12 cellular contexts compared by ENCODE assay signal in genomic region chr7:116355423-116355765, GRCh38.
A peak's percentile ranks its signal among the peaks of the same experiment; 100 is the strongest.
DNase-seq lines count a peak whose midpoint lies in the region; ATAC-seq and TF ChIP-seq lines count a peak whose summit lies in the region.
"Had no signal": no experiment of that assay in that cellular context is flagged by ENCODE, and none has a peak within 500 bp of the region (broad histone marks: within the 10 kb centered on the region; RNA-seq: fewer than 3 reads in every experiment).

No MANE protein-coding gene starts in this region.

- WGBS in thyroid gland, 2 donors, result 25 to 26% methylated on average over 3 of the region's 3 CpGs

- peaks cover 3 to 5% of the 10 kb centered on the region in 2 donors for H3K4me1 Mint-ChIP-seq in stimulated activated naive B cell treated with anti-CD40 and anti-IgM and Interleukin-4, amounts not matched to agents 10 μg/mL and 1 μg/mL and 100 μg/mL, for 72 hours
- H3K4me1 Mint-ChIP-seq in activated T-cell treated with anti-CD3 and anti-CD28 coated beads, Interleukin-2, amount 50 U/mL, for 72 hours (ENCODE audit: low read depth), result no peaks in the 10 kb centered on the region

- H3K27me3 ChIP-seq in Panc1 (ENCODE audit: control insufficient read depth, insufficient read depth, low read length) (no peaks in the 10 kb centered on the region), colonic mucosa (no peaks in the 10 kb centered on the region), muscle layer of colon (ENCODE audit: control insufficient read depth in 1 of 2, insufficient read depth in 2 of 2, low read length in 2 of 2) (no peaks in the 10 kb centered on the region), thyroid gland (no peaks in the 10 kb centered on the region)

- no peak overlapping the region for H3K4me3 Mint-ChIP-seq in stimulated activated naive B cell treated with anti-CD40 and anti-IgM and Interleukin-4, amounts not matched to agents 10 μg/mL and 1 μg/mL and 100 μg/mL, for 72 hours
- H3K4me3 Mint-ChIP-seq in activated T-cell treated with anti-CD3 and anti-CD28 coated beads, Interleukin-2, amount 50 U/mL, for 72 hours, result no peak overlapping the region
- H3K4me3 Mint-ChIP-seq: H9 had no signal

- in situ Hi-C loops in Panc1 (cut with HindIII; ENCODE audit: low pct_unique_long_range_greater_than_20kb, low sequenced_read_pairs), result no loop called here

- no peak for DNase-seq in Panc1 (ENCODE audit: low read depth, low spot score)
- no peak for DNase-seq in colonic mucosa
- DNase-seq in thyroid gland, result no peak
- no peak for DNase-seq in stimulated activated naive B cell treated with anti-CD40 and anti-IgM and Interleukin-4, amounts not matched to agents 10 μg/mL and 1 μg/mL and 100 μg/mL, for 72 hours
- DNase-seq in activated T-cell treated with anti-CD3 and anti-CD28 coated beads, Interleukin-2, amount 50 U/mL, for 72 hours, result no peak
- no peak for DNase-seq in NCI-H1048 (lab: John Stamatoyannopoulos, UW)
- DNase-seq in NCI-H2227 treated with DMSO at 0.1 percent for 48 hours (lab: John Stamatoyannopoulos, UW), result no peak
- DNase-seq: activated CD8-positive, alpha-beta memory T cell treated with anti-CD3 and anti-CD28 coated beads, Interleukin-2, amount 50 U/mL, for 4 hours; amygdala had no signal

- POLR2A ChIA-PET in Panc1 (lab: Charles Lee), result no interaction called here

- TF ChIP-seq CTCF in Panc1 (IDR thresholded peaks at IDR 0.05) (no peak), colonic mucosa (IDR thresholded peaks at IDR 0.05) (no peak), thyroid gland (IDR thresholded peaks at IDR 0.05) (no peak)

- no peak for TF ChIP-seq POLR2A in thyroid gland (IDR thresholded peaks at IDR 0.05)

- peak overlapping the region; percentile 12 to 49 for H3K4me3 ChIP-seq in Panc1 (ENCODE audit: low read depth in 2 of 2, low read length in 2 of 2)
- no peak overlapping the region for H3K4me3 ChIP-seq in colonic mucosa
- H3K4me3 ChIP-seq in muscle layer of colon (ENCODE audit: low read depth in 1 of 2, low read length in 2 of 2), result peak overlapping the region in 1 of 2 donors; percentile 43
- H3K4me3 ChIP-seq in thyroid gland (replicated peaks in 1 of 3), result no peak overlapping the region

- H3K9ac ChIP-seq in colonic mucosa (ENCODE audit: low read depth in 2 of 2, low read length in 2 of 2), result no peak overlapping the region
- H3K9ac ChIP-seq in muscle layer of colon (ENCODE audit: low read length), result no peak overlapping the region
- H3K9ac ChIP-seq: KMS-11 had no signal

- no peak overlapping the region for H3K27ac Mint-ChIP-seq in stimulated activated naive B cell treated with anti-CD40 and anti-IgM and Interleukin-4, amounts not matched to agents 10 μg/mL and 1 μg/mL and 100 μg/mL, for 72 hours
- H3K27ac Mint-ChIP-seq in activated T-cell treated with anti-CD3 and anti-CD28 coated beads, Interleukin-2, amount 50 U/mL, for 72 hours, result no peak overlapping the region

- TSS peak; percentile 94 for BruUV-seq in Panc1 (replicated peaks; lab: Mats Ljungman, UMichigan)

- H3K9me3 ChIP-seq in Panc1 (ENCODE audit: control insufficient read depth, insufficient read depth, low read depth, low read length), result peaks cover 16% of the 10 kb centered on the region; the same call in 1 of the 2 replicates
- H3K9me3 ChIP-seq in colonic mucosa, result no peaks in the 10 kb centered on the region
- H3K9me3 ChIP-seq in muscle layer of colon (ENCODE audit: low read length), result no peaks in the 10 kb centered on the region
- H3K9me3 ChIP-seq in thyroid gland, result no peaks in the 10 kb centered on the region

- no peaks in the 10 kb centered on the region for H3K9me3 Mint-ChIP-seq in stimulated activated naive B cell treated with anti-CD40 and anti-IgM and Interleukin-4, amounts not matched to agents 10 μg/mL and 1 μg/mL and 100 μg/mL, for 72 hours
- H3K9me3 Mint-ChIP-seq in activated T-cell treated with anti-CD3 and anti-CD28 coated beads, Interleukin-2, amount 50 U/mL, for 72 hours, result no peaks in the 10 kb centered on the region
- H3K9me3 Mint-ChIP-seq: H9 had no signal

- peaks cover 49% of the 10 kb centered on the region for H3K4me1 ChIP-seq in Panc1 (ENCODE audit: control insufficient read depth, insufficient read depth, low read length)
- no peaks in the 10 kb centered on the region for H3K4me1 ChIP-seq in colonic mucosa
- peaks cover 53% of the 10 kb centered on the region for H3K4me1 ChIP-seq in muscle layer of colon (ENCODE audit: insufficient read depth, low read length)
- H3K4me1 ChIP-seq in thyroid gland, result peaks cover 56% of the 10 kb centered on the region in 2 donors

- H3K36me3 Mint-ChIP-seq in stimulated activated naive B cell treated with anti-CD40 and anti-IgM and Interleukin-4, amounts not matched to agents 10 μg/mL and 1 μg/mL and 100 μg/mL, for 72 hours, result no peaks in the 10 kb centered on the region
- H3K36me3 Mint-ChIP-seq in activated T-cell treated with anti-CD3 and anti-CD28 coated beads, Interleukin-2, amount 50 U/mL, for 72 hours (ENCODE audit: insufficient read depth in 2 of 2), result no peaks in the 10 kb centered on the region

- peak; percentile 13 for ATAC-seq in Panc1
- no peak for ATAC-seq in stimulated activated naive B cell treated with anti-CD40 and anti-IgM and Interleukin-4, amounts not matched to agents 10 μg/mL and 1 μg/mL and 100 μg/mL, for 72 hours (replicated peaks)
- ATAC-seq in activated T-cell treated with anti-CD3 and anti-CD28 coated beads, Interleukin-2, amount 50 U/mL, for 72 hours (replicated peaks in 1 of 2), result no peak

- H3K36me3 ChIP-seq in Panc1 (ENCODE audit: control insufficient read depth, insufficient read depth, low read length) (no peaks in the 10 kb centered on the region), colonic mucosa (no peaks in the 10 kb centered on the region), muscle layer of colon (ENCODE audit: insufficient read depth, low read length) (no peaks in the 10 kb centered on the region), thyroid gland (no peaks in the 10 kb centered on the region)

- H3K27ac ChIP-seq in Panc1 (ENCODE audit: low read length) (peak overlapping the region; percentile 100), colonic mucosa (peak overlapping the region; percentile 52), muscle layer of colon (ENCODE audit: low read depth, low read length) (peak overlapping the region; percentile 78), thyroid gland (peak overlapping the region; percentile 93 to 97 (median 96))
- H3K27ac ChIP-seq: KMS-11 had no signal

- intact Hi-C loops in Panc1 (cut with micrococcal nuclease; ENCODE audit: unreplicated experiment), result loop anchor here (2.0 to 10.0 kb wide), 6 partner anchors 83 to 229 kb away; partner anchors contain the start of gene CAV2
- intact Hi-C loops in colonic mucosa (cut with DNase I), result no loop called here
- intact Hi-C loops in thyroid gland (cut with DNase I), result loop anchor here (10.0 kb wide), 2 partner anchors 81 to 169 kb away; partner anchors contain the start of gene CAV1

- CTCF ChIA-PET in Panc1 (lab: Charles Lee), result no interaction called here

- peaks cover 7 to 8% of the 10 kb centered on the region in 2 donors for H3K27me3 Mint-ChIP-seq in stimulated activated naive B cell treated with anti-CD40 and anti-IgM and Interleukin-4, amounts not matched to agents 10 μg/mL and 1 μg/mL and 100 μg/mL, for 72 hours
- H3K27me3 Mint-ChIP-seq in activated T-cell treated with anti-CD3 and anti-CD28 coated beads, Interleukin-2, amount 50 U/mL, for 72 hours (ENCODE audit: low read depth), result peaks cover 15% of the 10 kb centered on the region

Comparison
In these comparisons a context has a peak if more than half of its experiments do, and no peak if none do; other contexts are left out.
1. H3K4me3 ChIP-seq: peak in Panc1 (2 of 2); none in colonic mucosa (single experiment) and thyroid gland (0 of 3).
2. Peak in every context shown above with its lines, with median percentiles within 50 percentile points of each other: H3K27ac ChIP-seq.